Comparison of ENCODE assay signal across 13 cellular contexts in genomic region chr19:4993683-4994082, GRCh38.
"Had no signal": no experiment of that assay in that cellular context is flagged by ENCODE, and none has a peak within 500 bp of the region (broad histone marks: within the 10 kb centered on the region; RNA-seq: fewer than 3 reads in every experiment).

No MANE protein-coding gene starts in this region.

- H3K9me3 ChIP-seq: ascending aorta had no signal

- H3K27ac ChIP-seq: ascending aorta, tibial artery, uterus had no signal

- H3K27me3 ChIP-seq: ascending aorta, tibial artery, uterus had no signal

- H3K36me3 ChIP-seq: uterus had no signal

- H3K4me3 ChIP-seq: ascending aorta, tibial artery, uterus had no signal

- H3K27ac Mint-ChIP-seq: activated T-helper 17 cell treated with anti-CD3 and anti-CD28 coated beads, Interleukin-2, amount 50 U/mL, for 72 hours; naive thymus-derived CD4-positive, alpha-beta T cell; stimulated activated naive B cell treated with anti-CD40 and anti-IgM and Interleukin-4, amounts not matched to agents 10 μg/mL and 1 μg/mL and 100 μg/mL, for 72 hours; T-helper 2 cell treated with Interferon-gamma antibody and Interleukin-4, amounts not matched to agents 5 μg/mL and 100 μg/mL, for 36 hours had no signal

- H3K4me1 ChIP-seq: uterus had no signal

- H3K4me3 Mint-ChIP-seq: activated T-helper 17 cell treated with anti-CD3 and anti-CD28 coated beads, Interleukin-2, amount 50 U/mL, for 72 hours; naive thymus-derived CD4-positive, alpha-beta T cell; stimulated activated naive B cell treated with anti-CD40 and anti-IgM and Interleukin-4, amounts not matched to agents 10 μg/mL and 1 μg/mL and 100 μg/mL, for 72 hours; T-helper 2 cell treated with Interferon-gamma antibody and Interleukin-4, amounts not matched to agents 5 μg/mL and 100 μg/mL, for 36 hours had no signal

- ATAC-seq: activated CD4-positive, CD25-positive, alpha-beta regulatory T cell treated with anti-CD3 and anti-CD28 coated beads, Interleukin-2, amount 50 U/mL, for 24 hours; activated T-helper 17 cell treated with anti-CD3 and anti-CD28 coated beads, Interleukin-2, amount 50 U/mL, for 72 hours; naive thymus-derived CD4-positive, alpha-beta T cell; stimulated activated naive B cell treated with anti-CD40 and anti-IgM and Interleukin-4, amounts not matched to agents 10 μg/mL and 1 μg/mL and 100 μg/mL, for 72 hours had no signal

- H3K27me3 Mint-ChIP-seq: activated T-helper 17 cell treated with anti-CD3 and anti-CD28 coated beads, Interleukin-2, amount 50 U/mL, for 72 hours; naive thymus-derived CD4-positive, alpha-beta T cell; stimulated activated naive B cell treated with anti-CD40 and anti-IgM and Interleukin-4, amounts not matched to agents 10 μg/mL and 1 μg/mL and 100 μg/mL, for 72 hours had no signal

- DNase-seq: activated CD4-positive, alpha-beta T cell treated with anti-CD3 and anti-CD28 coated beads, Interleukin-2, amount 50 U/mL, for 1 hour; activated CD8-positive, alpha-beta memory T cell treated with anti-CD3 and anti-CD28 coated beads for 24 hours; activated naive CD4-positive, alpha-beta T cell treated with Interleukin-2 at 50 U/mL for 16 hours; activated T-cell treated with anti-CD3 and anti-CD28 coated beads for 4 hours; naive thymus-derived CD4-positive, alpha-beta T cell; stimulated activated CD4-positive, alpha-beta T cell treated with anti-CD3 and anti-CD28 coated beads, Interleukin-4, amount 100 ng/mL, for 1 hour; stimulated activated naive B cell treated with anti-CD40 and anti-IgM and Interleukin-4, amounts not matched to agents 10 μg/mL and 1 μg/mL and 100 μg/mL, for 72 hours; tibial artery; uterus had no signal

- H3K9me3 Mint-ChIP-seq: activated T-helper 17 cell treated with anti-CD3 and anti-CD28 coated beads, Interleukin-2, amount 50 U/mL, for 72 hours; T-helper 2 cell treated with Interferon-gamma antibody and Interleukin-4, amounts not matched to agents 5 μg/mL and 100 μg/mL, for 36 hours had no signal

- H3K4me1 Mint-ChIP-seq: activated T-helper 17 cell treated with anti-CD3 and anti-CD28 coated beads, Interleukin-2, amount 50 U/mL, for 72 hours had no signal
